In the genomic region with DNA sequence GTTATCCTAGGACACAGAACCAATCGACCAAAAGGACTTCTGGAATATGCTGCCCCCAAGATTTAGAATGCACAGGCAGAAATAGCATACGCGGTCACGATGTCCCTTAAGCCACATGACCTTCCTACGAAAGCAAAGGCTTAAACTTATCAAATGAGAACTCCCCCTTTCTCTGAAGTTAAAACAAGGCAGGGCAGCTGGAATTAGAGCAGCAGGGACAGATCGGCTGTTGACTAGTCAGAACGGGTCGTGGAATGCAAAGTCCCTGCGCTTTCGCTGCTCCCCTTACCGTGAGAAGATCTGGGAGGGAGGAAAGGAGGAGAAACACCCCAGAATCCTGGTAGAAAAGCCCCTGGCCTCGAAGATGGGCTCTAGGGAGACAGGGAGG, we compare ENCODE assay signal across 8 cellular contexts. TPM values are rescaled to one million over a fixed set of nuclear protein-coding genes. Genes with fewer than 3 reads are reported as not detected.
A peak's percentile ranks its signal among the peaks of the same experiment; 100 is the strongest.
DNase-seq lines count a peak whose midpoint lies in the region; ATAC-seq, FAIRE-seq and TF ChIP-seq lines count a peak whose summit lies in the region.

No MANE protein-coding gene starts in this region.

- intact Hi-C loops in Calu3 (cut with micrococcal nuclease; ENCODE audit: unreplicated experiment): no loop called here
- intact Hi-C loops in activated CD8-positive, alpha-beta T cell treated with anti-CD3 and anti-CD28 coated beads for 36 hours (cut with micrococcal nuclease): loop anchor here (2.0 to 10.0 kb wide), 3 partner anchors 128 to 186 kb away; a partner anchor contains a TSS

- CTCF ChIA-PET in Calu3 (lab: Charles Lee): interaction anchor here (1.3 kb wide), 1 partner anchor 428 kb away, joined by 4 read pairs; no protein-coding TSS in a partner anchor
- CTCF ChIA-PET in activated CD8-positive, alpha-beta T cell treated with anti-CD3 and anti-CD28 coated beads for 36 hours (lab: Charles Lee): interaction anchor here (1.0 to 1.9 kb wide), 6 partner anchors 9 to 505 kb away, joined by 3 to 6 read pairs (median 4); no protein-coding TSS in a partner anchor

- peak overlapping the region; percentile 73 for H3K4me3 ChIP-seq in fibroblast of the aortic adventitia (ENCODE audit: low read depth, low read length)

- DNase-seq in Calu3: peak; percentile 41
- peak; percentile 15 for DNase-seq in GM19239 (ENCODE audit: insufficient read length, low spot score)
- peak; percentile 75 for DNase-seq in NCI-H460 (ENCODE audit: extremely low read depth, low read depth)
- peak; percentile 64 for DNase-seq in activated CD8-positive, alpha-beta T cell treated with anti-CD3 and anti-CD28 coated beads for 36 hours
- DNase-seq in fibroblast of the aortic adventitia (ENCODE audit: low read depth): peak; percentile 94
- peak in 7 of 10 donors; percentile 29 to 77 (median 56) for DNase-seq in naive thymus-derived CD8-positive, alpha-beta T cell
- no peak for DNase-seq in COLO668 (lab: John Stamatoyannopoulos, UW; ENCODE audit: unreplicated experiment)

- H3K36me3 Mint-ChIP-seq in Calu3 (ENCODE audit: insufficient read depth, unreplicated experiment): peaks cover 6% of the 10 kb centered on the region
- peaks cover 14% of the 10 kb centered on the region for H3K36me3 Mint-ChIP-seq in activated CD8-positive, alpha-beta T cell treated with anti-CD3 and anti-CD28 coated beads for 36 hours (ENCODE audit: low read depth)
- peaks cover 0 to 11% (median 0%) of the 10 kb centered on the region in 3 donors for H3K36me3 Mint-ChIP-seq in naive thymus-derived CD8-positive, alpha-beta T cell

- no peak overlapping the region for H3K4me3 Mint-ChIP-seq in Calu3 (ENCODE audit: low read depth, unreplicated experiment)
- H3K4me3 Mint-ChIP-seq in activated CD8-positive, alpha-beta T cell treated with anti-CD3 and anti-CD28 coated beads for 36 hours: no peak overlapping the region
- H3K4me3 Mint-ChIP-seq in naive thymus-derived CD8-positive, alpha-beta T cell: no peak overlapping the region

- no peak overlapping the region for H3K27ac Mint-ChIP-seq in Calu3 (ENCODE audit: unreplicated experiment)
- no peak overlapping the region for H3K27ac Mint-ChIP-seq in activated CD8-positive, alpha-beta T cell treated with anti-CD3 and anti-CD28 coated beads for 36 hours
- H3K27ac Mint-ChIP-seq in naive thymus-derived CD8-positive, alpha-beta T cell: no peak overlapping the region

- POLR2A ChIA-PET in activated CD8-positive, alpha-beta T cell treated with anti-CD3 and anti-CD28 coated beads for 36 hours (lab: Charles Lee): interaction anchor here (0.6 to 4.3 kb wide), 25 partner anchors 9 to 554 kb away, joined by 3 to 49 read pairs (median 4); a partner anchor contains a TSS
- POLR2A ChIA-PET in naive thymus-derived CD8-positive, alpha-beta T cell (lab: Charles Lee): interaction anchor here (0.6 to 4.0 kb wide), 32 partner anchors 10 to 1021 kb away, joined by 3 to 82 read pairs (median 4); a partner anchor contains a TSS

- no peak for TF ChIP-seq CTCF in Calu3 (IDR thresholded peaks at IDR 0.05; ENCODE audit: unreplicated experiment)
- no peak for TF ChIP-seq CTCF in activated CD8-positive, alpha-beta T cell treated with anti-CD3 and anti-CD28 coated beads for 36 hours (IDR thresholded peaks at IDR 0.05)
- no peak for TF ChIP-seq CTCF in fibroblast of the aortic adventitia (IDR thresholded peaks at IDR 0.05; ENCODE audit: insufficient read depth, low read length)

- peak; percentile 86 for FAIRE-seq in GM19239 (lab: Jason Lieb, UNC)

- BruUV-seq in Calu3 (replicated peaks; lab: Mats Ljungman, UMichigan): no TSS peak

- no peaks in the 10 kb centered on the region for H3K4me1 Mint-ChIP-seq in Calu3 (ENCODE audit: low read depth, unreplicated experiment)
- H3K4me1 Mint-ChIP-seq in activated CD8-positive, alpha-beta T cell treated with anti-CD3 and anti-CD28 coated beads for 36 hours (ENCODE audit: low read depth): peaks cover 19% of the 10 kb centered on the region
- peaks cover 6 to 47% (median 36%) of the 10 kb centered on the region in 4 donors for H3K4me1 Mint-ChIP-seq in naive thymus-derived CD8-positive, alpha-beta T cell

- ATAC-seq in HG03378 (IDR thresholded peaks at IDR 0.05; ENCODE audit: unreplicated experiment): peak; percentile 33
- ATAC-seq in activated CD8-positive, alpha-beta T cell treated with anti-CD3 and anti-CD28 coated beads for 36 hours: peak; percentile 38
- peak; percentile 34 to 36 for ATAC-seq in naive thymus-derived CD8-positive, alpha-beta T cell

- H3K27me3 Mint-ChIP-seq in Calu3 (ENCODE audit: unreplicated experiment): no peaks in the 10 kb centered on the region
- H3K27me3 Mint-ChIP-seq in activated CD8-positive, alpha-beta T cell treated with anti-CD3 and anti-CD28 coated beads for 36 hours: no peaks in the 10 kb centered on the region
- H3K27me3 Mint-ChIP-seq in naive thymus-derived CD8-positive, alpha-beta T cell: no peaks in the 10 kb centered on the region

- H3K9me3 Mint-ChIP-seq in Calu3 (ENCODE audit: low read depth, unreplicated experiment): no peaks in the 10 kb centered on the region
- H3K9me3 Mint-ChIP-seq in activated CD8-positive, alpha-beta T cell treated with anti-CD3 and anti-CD28 coated beads for 36 hours: no peaks in the 10 kb centered on the region
- H3K9me3 Mint-ChIP-seq in naive thymus-derived CD8-positive, alpha-beta T cell: no peaks in the 10 kb centered on the region

RNA-seq across cellular contexts. Expression of a gene that starts 0.8 kb away (rescaled TPM):
- total RNA-seq in Calu3 (2022) (11.2 and 11.9 TPM in 2 replicates), fibroblast of the aortic adventitia (ENCODE audit: low replicate concordance) (17.0 and 20.3 TPM in 2 replicates)
- total RNA-seq in NCI-H460 (2014; rRNA removed; shearing (Covaris generic)): 12.5 and 13.0 TPM in 2 replicates
- polyA plus RNA-seq in NCI-H460 (2014; cell fraction: nucleus; rRNA removed): 20.8 and 35.4 TPM in 2 replicates
- total RNA-seq in activated CD8-positive, alpha-beta T cell treated with anti-CD3 and anti-CD28 coated beads for 36 hours: 10 to 100 TPM; 12.4 to 13.0 TPM
- total RNA-seq in naive thymus-derived CD8-positive, alpha-beta T cell: 10 to 100 TPM; 29.2 to 31.1 TPM
- 10 to 100 TPM; 13.4 to 17.6 (median 14.2) TPM for polyA plus RNA-seq in naive thymus-derived CD8-positive, alpha-beta T cell
